8 cellular contexts compared by ENCODE assay signal in the genomic region with DNA sequence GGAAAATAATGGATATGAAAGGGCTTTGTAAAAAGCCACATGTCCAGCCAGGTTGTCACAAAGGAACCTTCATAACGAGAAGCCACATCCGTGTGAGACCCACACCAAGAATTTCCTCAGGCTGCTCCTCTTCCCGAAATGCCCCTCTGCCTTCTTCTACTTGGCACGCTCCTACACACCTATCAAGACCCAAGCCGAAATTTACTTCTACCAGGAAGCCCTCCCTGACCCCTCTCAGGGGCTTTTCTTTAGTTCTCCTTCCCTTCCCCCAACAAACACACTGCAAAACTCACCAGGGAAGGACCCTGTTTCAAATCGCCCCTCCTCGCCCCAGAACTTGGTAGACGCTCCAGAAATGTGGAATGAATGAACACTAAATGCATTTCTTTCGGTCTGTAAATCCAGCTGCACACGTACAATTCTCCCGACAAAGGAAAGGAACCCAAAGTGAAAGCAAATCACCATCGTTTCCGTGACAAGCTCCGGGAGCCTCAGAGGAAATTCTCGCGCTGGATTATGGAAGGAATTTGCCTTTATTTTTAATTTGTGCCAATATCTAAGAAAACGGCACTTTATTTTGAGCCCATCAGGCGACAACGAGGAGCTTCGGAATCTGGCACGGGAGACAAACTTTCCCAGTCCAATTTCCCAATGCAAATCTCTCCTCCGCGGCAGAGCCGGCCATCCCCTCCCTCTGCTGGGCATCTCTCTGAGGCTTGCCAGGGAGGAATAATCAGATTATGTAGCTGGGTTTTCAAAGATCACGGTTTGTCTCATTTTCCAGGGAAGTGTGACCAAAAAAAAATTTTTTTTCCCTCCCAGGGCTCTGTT. TPM values are rescaled to one million over a fixed set of nuclear protein-coding genes. Genes with fewer than 3 reads are reported as not detected.
A peak's percentile ranks its signal among the peaks of the same experiment; 100 is the strongest.
DNase-seq lines count a peak whose midpoint lies in the region; TF ChIP-seq lines count a peak whose summit lies in the region.

No MANE protein-coding gene starts in this region.

- H3K79me2 ChIP-seq in ACC112 (ENCODE audit: control insufficient read depth, insufficient read depth, low read length, unreplicated experiment), result no peaks in the 10 kb centered on the region

- H3K27me3 ChIP-seq in ACC112 (ENCODE audit: insufficient read depth, low read length) (peaks cover 4% of the 10 kb centered on the region), HL-60 (ENCODE audit: insufficient read depth, poor library complexity, severe bottlenecking) (peaks cover 42% of the 10 kb centered on the region)

- no peaks in the 10 kb centered on the region for H3K9me3 Mint-ChIP-seq in mesothelial cell of epicardium

- peak overlapping the region; percentile 99 for H2AFZ ChIP-seq in ACC112 (ENCODE audit: low read length, unreplicated experiment)

- H3K4me1 Mint-ChIP-seq in mesothelial cell of epicardium, result peaks cover 2% of the 10 kb centered on the region

- H3K27ac Mint-ChIP-seq in mesothelial cell of epicardium, result peak overlapping the region; percentile 32

- H3K27me3 Mint-ChIP-seq in mesothelial cell of epicardium (ENCODE audit: low read depth), result peaks cover 84% of the 10 kb centered on the region

- no peaks in the 10 kb centered on the region for H3K36me3 ChIP-seq in ACC112 (ENCODE audit: insufficient read depth, low read length)

- H3K27ac ChIP-seq in ACC112 (ENCODE audit: low read depth, low read length) (peak overlapping the region; percentile 4; the same call in 1 of the 2 replicates), HL-60 (replicated peaks) (no peak overlapping the region)

- CTCF ChIA-PET in HEK293T (lab: Yijun Ruan, JAX), result no interaction called here

- H3K4me3 Mint-ChIP-seq in mesothelial cell of epicardium, result peak overlapping the region; percentile 33

- H3K36me3 Mint-ChIP-seq in mesothelial cell of epicardium, result no peaks in the 10 kb centered on the region

- peak overlapping the region; percentile 76 for H3K4me3 ChIP-seq in ACC112 (ENCODE audit: low read depth, low read length)
- H3K4me3 ChIP-seq in HL-60 (replicated peaks; ENCODE audit: insufficient read depth, low read length), result 0 out of 2 replicates have a peak overlapping the region, but pooled peaks have one; percentile 2
- peak overlapping the region; percentile 54 to 58 for H3K4me3 ChIP-seq in cardiac fibroblast (replicated peaks in 1 of 2; ENCODE audit: low read depth in 2 of 2, low read length in 2 of 2)

- peaks cover 8% of the 10 kb centered on the region for H3K4me1 ChIP-seq in ACC112 (ENCODE audit: control insufficient read depth, insufficient read depth, low read length, unreplicated experiment)

- TF ChIP-seq CTCF in HL-60 (IDR thresholded peaks at IDR 0.05; ENCODE audit: insufficient read depth, low read length) (no peak), cardiac fibroblast (IDR thresholded peaks at IDR 0.05; ENCODE audit: low read depth, low read length) (peak; percentile 50), mesothelial cell of epicardium (IDR thresholded peaks at IDR 0.05; ENCODE audit: unreplicated experiment) (no peak)

- DNase-seq in HL-60 (ENCODE audit: low read depth in 1 of 2, low spot score in 1 of 2), result no peak
- peak; percentile 56 to 61 for DNase-seq in cardiac fibroblast (ENCODE audit: low read depth in 2 of 2)
- DNase-seq in mesothelial cell of epicardium (ENCODE audit: low spot score in 2 of 2, unreplicated experiment in 2 of 2), result no peak
- no peak for DNase-seq in HEK293T (ENCODE audit: extremely low spot score)
- no peak for DNase-seq in KG1 (lab: John Stamatoyannopoulos, UW)
- no peak for DNase-seq in islet precursor cell
- DNase-seq in SW 1271 (lab: John Stamatoyannopoulos, UW), result no peak

- POLR2A ChIA-PET in HEK293T (lab: Yijun Ruan, JAX), result no interaction called here

TF ChIP-seq in HEK293T, 16 proteins besides CTCF, POLR2A, EP300 and RAD21:
- TF ChIP-seq ARNT (IDR thresholded peaks at IDR 0.05) (no peak), TARDBP (IDR thresholded peaks at IDR 0.05) (no peak), NFRKB (IDR thresholded peaks at IDR 0.05) (no peak), SUZ12 (IDR thresholded peaks at IDR 0.05) (no peak), FOXK2 (IDR thresholded peaks at IDR 0.05) (no peak), L3MBTL2 (conservative IDR thresholded peaks at IDR 0.05) (no peak), SP1 (IDR thresholded peaks at IDR 0.05) (no peak), FOXM1 (IDR thresholded peaks at IDR 0.05; ENCODE audit: borderline replicate concordance) (no peak)

RNA-seq across cellular contexts. Expression of gene SHISAL1, which starts 13.2 kb away (rescaled TPM):
- 0.58 to 0.72 TPM (median 0.62 TPM) in 3 replicates for total RNA-seq in mesothelial cell of epicardium

Comparison
In these comparisons a context has a peak if more than half of its experiments do, and no peak if none do; other contexts are left out.
1. H3K4me3 ChIP-seq: peak in every context shown above with its lines; median percentile 76 in ACC112; 56 in cardiac fibroblast; 2 in HL-60.
2. DNase-seq: peak in cardiac fibroblast (2 of 2); none in HL-60 (0 of 2), mesothelial cell of epicardium (0 of 2), HEK293T (single experiment), KG1 (single experiment), islet precursor cell (single experiment) and SW 1271 (0 of 2).